Comparison of ENCODE assay signal across 31 cellular contexts in the genomic region with DNA sequence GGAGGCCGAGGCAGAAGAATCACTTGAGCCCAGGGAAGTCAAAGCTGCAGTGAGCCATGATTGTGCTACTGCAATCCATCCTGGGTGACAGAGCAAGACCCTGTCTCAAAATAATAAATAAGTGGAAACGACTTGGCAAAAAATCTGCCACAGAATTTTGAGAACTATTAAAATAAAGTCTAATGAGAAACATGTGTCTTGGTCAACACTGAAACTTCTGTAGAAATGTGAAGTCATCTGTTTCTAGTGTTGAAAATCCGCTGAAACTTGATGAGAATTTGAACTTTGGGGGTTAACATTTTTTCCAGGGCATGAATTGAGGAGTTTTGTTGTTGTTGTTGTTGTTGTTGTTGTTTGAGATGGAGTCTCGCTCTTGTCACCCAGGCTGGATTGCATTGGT.
"Had no signal": no experiment of that assay in that cellular context is flagged by ENCODE, and none has a peak within 500 bp of the region (broad histone marks: within the 10 kb centered on the region; RNA-seq: fewer than 3 reads in every experiment).

No MANE protein-coding gene starts in this region.

- H3K27ac ChIP-seq: brain microvascular endothelial cell, SJCRH30, SK-N-MC, WERI-Rb-1 had no signal

- ATAC-seq: activated CD8-positive, alpha-beta memory T cell treated with anti-CD3 and anti-CD28 coated beads, Interleukin-2, amount 10 ng/mL, durations not matched to agents 7 days and 5 days; activated naive CD8-positive, alpha-beta T cell treated with anti-CD3 and anti-CD28 coated beads, Interleukin-2, amount 50 U/mL, for 24 hours; Panc1 had no signal

- H3K27me3 ChIP-seq: brain microvascular endothelial cell had no signal

- H3K27ac Mint-ChIP-seq: activated CD4-positive, alpha-beta memory T cell treated with anti-CD3 and anti-CD28 coated beads, Interleukin-2, amount 10 ng/mL, durations not matched to agents 7 days and 5 days; activated CD8-positive, alpha-beta memory T cell treated with anti-CD3 and anti-CD28 coated beads, Interleukin-2, amount 10 ng/mL, durations not matched to agents 7 days and 5 days; activated naive CD4-positive, alpha-beta T cell treated with anti-CD3 and anti-CD28 coated beads, Interleukin-2, amount 10 ng/mL, durations not matched to agents 7 days and 5 days; activated naive CD8-positive, alpha-beta T cell; activated naive CD8-positive, alpha-beta T cell treated with anti-CD3 and anti-CD28 coated beads, Interleukin-2, amount 50 U/mL, for 24 hours had no signal

- DNase-seq: activated CD4-positive, alpha-beta memory T cell treated with anti-CD3 and anti-CD28 coated beads, Interleukin-2, amount 10 ng/mL, durations not matched to agents 7 days and 5 days; activated CD4-positive, alpha-beta T cell treated with anti-CD3 and anti-CD28 coated beads for 1 hour; activated CD4-positive, alpha-beta T cell treated with anti-CD3 and anti-CD28 coated beads for 48 hours; activated CD4-positive, CD25-positive, alpha-beta regulatory T cell; activated CD8-positive, alpha-beta memory T cell treated with anti-CD3 and anti-CD28 coated beads for 24 hours; activated CD8-positive, alpha-beta memory T cell treated with anti-CD3 and anti-CD28 coated beads, Interleukin-2, amount 10 ng/mL, durations not matched to agents 7 days and 5 days; activated CD8-positive, alpha-beta memory T cell treated with anti-CD3 and anti-CD28 coated beads, Interleukin-2, amount 50 U/mL, for 48 hours; activated effector memory CD4-positive, alpha-beta T cell treated with Interleukin-2 at 50 U/mL for 16 hours; activated naive CD4-positive, alpha-beta T cell treated with anti-CD3 and anti-CD28 coated beads, Interleukin-2, amount 10 ng/mL, durations not matched to agents 7 days and 5 days; activated naive CD8-positive, alpha-beta T cell treated with anti-CD3 and anti-CD28 coated beads, Interleukin-2, amount 50 U/mL, for 24 hours; activated T-cell treated with anti-CD3 and anti-CD28 coated beads, Interleukin-2, amount 50 U/mL, for 48 hours; amniotic stem cell; aorta; brain microvascular endothelial cell; Karpas-422; NCI-H1105; NCI-H1417 treated with DMSO at 0.1 percent for 48 hours; NCI-H187 treated with DMSO at 0.1 percent for 48 hours; NCI-H2081; NCI-H2171 treated with DMSO at 0.1 percent for 48 hours; NCI-H226; NCI-H446 treated with DMSO at 0.1 percent for 48 hours; NCI-H524; NCI-H69; SHP77; SJCRH30; T1000; WERI-Rb-1 had no signal

- H3K9me3 ChIP-seq: SJCRH30 had no signal

- H3K4me1 Mint-ChIP-seq: activated CD4-positive, alpha-beta memory T cell treated with anti-CD3 and anti-CD28 coated beads, Interleukin-2, amount 10 ng/mL, durations not matched to agents 7 days and 5 days; activated naive CD8-positive, alpha-beta T cell treated with anti-CD3 and anti-CD28 coated beads, Interleukin-2, amount 50 U/mL, for 24 hours had no signal

- H3K9me3 Mint-ChIP-seq: activated CD4-positive, alpha-beta memory T cell treated with anti-CD3 and anti-CD28 coated beads, Interleukin-2, amount 10 ng/mL, durations not matched to agents 7 days and 5 days; activated naive CD4-positive, alpha-beta T cell treated with anti-CD3 and anti-CD28 coated beads, Interleukin-2, amount 10 ng/mL, durations not matched to agents 7 days and 5 days; activated naive CD8-positive, alpha-beta T cell treated with anti-CD3 and anti-CD28 coated beads, Interleukin-2, amount 50 U/mL, for 24 hours had no signal

- H3K4me1 ChIP-seq: SJCRH30 had no signal

- H3K27me3 Mint-ChIP-seq: activated naive CD8-positive, alpha-beta T cell had no signal

- H3K36me3 Mint-ChIP-seq: activated CD8-positive, alpha-beta memory T cell treated with anti-CD3 and anti-CD28 coated beads, Interleukin-2, amount 10 ng/mL, durations not matched to agents 7 days and 5 days; activated naive CD4-positive, alpha-beta T cell treated with anti-CD3 and anti-CD28 coated beads, Interleukin-2, amount 10 ng/mL, durations not matched to agents 7 days and 5 days; activated naive CD8-positive, alpha-beta T cell had no signal

- H3K4me3 ChIP-seq: SJCRH30, SK-N-MC had no signal

- H3K36me3 ChIP-seq: brain microvascular endothelial cell, SJCRH30, WERI-Rb-1 had no signal

- H3K4me3 Mint-ChIP-seq: activated CD4-positive, alpha-beta memory T cell treated with anti-CD3 and anti-CD28 coated beads, Interleukin-2, amount 10 ng/mL, durations not matched to agents 7 days and 5 days; activated CD8-positive, alpha-beta memory T cell treated with anti-CD3 and anti-CD28 coated beads, Interleukin-2, amount 10 ng/mL, durations not matched to agents 7 days and 5 days; activated naive CD4-positive, alpha-beta T cell treated with anti-CD3 and anti-CD28 coated beads, Interleukin-2, amount 10 ng/mL, durations not matched to agents 7 days and 5 days; activated naive CD8-positive, alpha-beta T cell; activated naive CD8-positive, alpha-beta T cell treated with anti-CD3 and anti-CD28 coated beads, Interleukin-2, amount 50 U/mL, for 24 hours had no signal
